22 cellular contexts compared by ENCODE assay signal in the genomic region with DNA sequence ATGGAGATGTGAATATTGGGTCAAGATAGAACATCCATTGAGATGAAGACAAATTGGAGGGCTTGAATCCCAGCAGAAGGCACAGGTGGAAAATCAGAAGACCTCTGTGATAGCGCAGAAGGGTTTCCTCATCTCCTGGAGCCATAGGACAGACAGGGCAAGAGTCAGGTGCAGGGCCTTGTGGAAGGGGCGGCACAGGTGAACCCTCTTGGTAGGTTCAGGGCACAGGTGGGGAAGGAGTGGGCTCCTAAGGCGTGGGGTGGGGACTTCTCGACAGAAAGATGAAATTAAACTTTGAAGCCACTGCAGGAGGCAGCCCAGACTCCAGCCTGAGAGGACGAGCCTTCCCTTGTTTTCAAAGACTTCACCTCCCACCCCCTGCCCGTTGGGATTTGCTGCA. TPM values are rescaled to one million over a fixed set of nuclear protein-coding genes. Genes with fewer than 3 reads are reported as not detected.
DNase-seq lines count a peak whose midpoint lies in the region; ATAC-seq, FAIRE-seq and TF ChIP-seq lines count a peak whose summit lies in the region.
"Had no signal": no experiment of that assay in that cellular context is flagged by ENCODE, and none has a peak within 500 bp of the region (broad histone marks: within the 10 kb centered on the region; RNA-seq: fewer than 3 reads in every experiment).

No MANE protein-coding gene starts in this region.

- H3K9me3 ChIP-seq in HepG2 (ENCODE audit: low read length) (no peaks in the 10 kb centered on the region), right lobe of liver (no peaks in the 10 kb centered on the region), vagina (no peaks in the 10 kb centered on the region)
- H3K9me3 ChIP-seq: A549 had no signal

- peaks cover 3% of the 10 kb centered on the region for H3K9me3 Mint-ChIP-seq in activated CD8-positive, alpha-beta T cell treated with anti-CD3 and anti-CD28 coated beads, Interleukin-2, amount 10 ng/mL, durations not matched to agents 7 days and 5 days (ENCODE audit: insufficient read depth)
- H3K9me3 Mint-ChIP-seq in activated CD8-positive, alpha-beta T cell treated with anti-CD3 and anti-CD28 coated beads for 36 hours, result peaks cover 4% of the 10 kb centered on the region
- peaks cover 4% of the 10 kb centered on the region for H3K9me3 Mint-ChIP-seq in endothelial cell (ENCODE audit: unreplicated experiment)

- peaks cover 4% of the 10 kb centered on the region for H3K4me1 Mint-ChIP-seq in activated CD8-positive, alpha-beta T cell treated with anti-CD3 and anti-CD28 coated beads, Interleukin-2, amount 10 ng/mL, durations not matched to agents 7 days and 5 days (ENCODE audit: low read depth)
- H3K4me1 Mint-ChIP-seq in activated CD8-positive, alpha-beta T cell treated with anti-CD3 and anti-CD28 coated beads for 36 hours (ENCODE audit: low read depth), result peaks cover 3% of the 10 kb centered on the region
- peaks cover 4% of the 10 kb centered on the region for H3K4me1 Mint-ChIP-seq in endothelial cell (ENCODE audit: unreplicated experiment)

- peaks cover 17% of the 10 kb centered on the region for H3K27me3 Mint-ChIP-seq in activated CD8-positive, alpha-beta T cell treated with anti-CD3 and anti-CD28 coated beads, Interleukin-2, amount 10 ng/mL, durations not matched to agents 7 days and 5 days (ENCODE audit: low read depth)
- H3K27me3 Mint-ChIP-seq in activated CD8-positive, alpha-beta T cell treated with anti-CD3 and anti-CD28 coated beads for 36 hours, result peaks cover 6% of the 10 kb centered on the region
- H3K27me3 Mint-ChIP-seq in endothelial cell (ENCODE audit: unreplicated experiment), result peaks cover 6% of the 10 kb centered on the region

- no peak overlapping the region for H3K4me3 Mint-ChIP-seq in activated CD8-positive, alpha-beta T cell treated with anti-CD3 and anti-CD28 coated beads, Interleukin-2, amount 10 ng/mL, durations not matched to agents 7 days and 5 days
- H3K4me3 Mint-ChIP-seq in activated CD8-positive, alpha-beta T cell treated with anti-CD3 and anti-CD28 coated beads for 36 hours, result no peak overlapping the region
- H3K4me3 Mint-ChIP-seq in endothelial cell (ENCODE audit: unreplicated experiment), result no peak overlapping the region
- H3K4me3 Mint-ChIP-seq: CD4-positive, CD25-positive, alpha-beta regulatory T cell had no signal

- no peak for ATAC-seq in activated CD8-positive, alpha-beta T cell treated with anti-CD3 and anti-CD28 coated beads, Interleukin-2, amount 10 ng/mL, durations not matched to agents 7 days and 5 days
- no peak for ATAC-seq in activated CD8-positive, alpha-beta T cell treated with anti-CD3 and anti-CD28 coated beads for 36 hours
- ATAC-seq in HepG2 (no peak), right lobe of liver (no peak), HG03108 (IDR thresholded peaks at IDR 0.05; ENCODE audit: unreplicated experiment) (no peak)
- ATAC-seq: A549 had no signal

- no TSS peak for BruUV-seq in HepG2 (replicated peaks; lab: Mats Ljungman, UMichigan)

- TF ChIP-seq EP300 in HepG2 (IDR thresholded peaks at IDR 0.05; ENCODE audit: low read depth in 2 of 2, low read length in 2 of 2) (no peak), HepG2 (CRISPR knock-in tag; IDR thresholded peaks at IDR 0.05; ENCODE audit: borderline replicate concordance) (no peak)

- TF ChIP-seq RAD21 in HepG2 (CRISPR knock-in tag; IDR thresholded peaks at IDR 0.05), result no peak

- 45% methylated on average over 4 of the region's 6 CpGs for WGBS in HepG2 (ENCODE audit: low lambda C conversion rate)
- WGBS in right lobe of liver (ENCODE audit: insufficient coverage, low coverage, low lambda C conversion rate, missing lambda C conversion rate), result 72% methylated on average over 5 of the region's 6 CpGs

- peak overlapping the region; percentile 28; the same call in 1 of the 2 replicates for H3K4me2 ChIP-seq in HepG2 (ENCODE audit: low read depth, low read length)
- H3K4me2 ChIP-seq: A549, BLaER1 had no signal

- no peak overlapping the region for H3K9ac ChIP-seq in HepG2 (ENCODE audit: insufficient read depth, low read depth, low read length)
- H3K9ac ChIP-seq: BLaER1, GM23248 had no signal

- intact Hi-C loops in activated CD8-positive, alpha-beta T cell treated with anti-CD3 and anti-CD28 coated beads for 36 hours (cut with micrococcal nuclease), result no loop called here
- intact Hi-C loops in HepG2 (cut with micrococcal nuclease; ENCODE audit: unreplicated experiment) (no loop called here), right lobe of liver (cut with DNase I) (no loop called here), vagina (cut with DNase I) (no loop called here)

- no peaks in the 10 kb centered on the region for H3K36me3 Mint-ChIP-seq in activated CD8-positive, alpha-beta T cell treated with anti-CD3 and anti-CD28 coated beads, Interleukin-2, amount 10 ng/mL, durations not matched to agents 7 days and 5 days (ENCODE audit: low read depth)
- H3K36me3 Mint-ChIP-seq in activated CD8-positive, alpha-beta T cell treated with anti-CD3 and anti-CD28 coated beads for 36 hours (ENCODE audit: low read depth), result no peaks in the 10 kb centered on the region
- H3K36me3 Mint-ChIP-seq in endothelial cell (ENCODE audit: low read depth, unreplicated experiment), result no peaks in the 10 kb centered on the region
- H3K36me3 Mint-ChIP-seq: CD4-positive, CD25-positive, alpha-beta regulatory T cell; IgD-negative memory B cell had no signal

- DNase-seq in activated CD8-positive, alpha-beta T cell treated with anti-CD3 and anti-CD28 coated beads, Interleukin-2, amount 10 ng/mL, durations not matched to agents 7 days and 5 days, result peak; percentile 14
- DNase-seq in activated CD8-positive, alpha-beta T cell treated with anti-CD3 and anti-CD28 coated beads for 36 hours, result no peak
- no peak for DNase-seq in HepG2 (ENCODE audit: low spot score)
- no peak for DNase-seq in right lobe of liver
- DNase-seq in endothelial cell (ENCODE audit: low spot score), result no peak
- peak; percentile 32 to 88 for DNase-seq in vagina (ENCODE audit: extremely low spot score in 2 of 2)
- DNase-seq in ACHN, result no peak
- DNase-seq: Caco-2; CD4-positive, CD25-positive, alpha-beta regulatory T cell; GM23248 had no signal

- in situ Hi-C loops in HepG2 (cut with HindIII; ENCODE audit: extremely low pct_ligation_motif_present, low pct_unique_long_range_greater_than_20kb) (no loop called here), ACHN (cut with HindIII; ENCODE audit: low pct_ligation_motif_present, low pct_unique_long_range_greater_than_20kb, low sequenced_read_pairs) (no loop called here)

- H3K4me1 ChIP-seq in HepG2 (ENCODE audit: insufficient read depth, low read length), result peaks cover 52% of the 10 kb centered on the region
- no peaks in the 10 kb centered on the region for H3K4me1 ChIP-seq in right lobe of liver
- H3K4me1 ChIP-seq in vagina, result peaks cover 26% of the 10 kb centered on the region
- H3K4me1 ChIP-seq: A549, Caco-2, HAP-1 had no signal

- no peak overlapping the region for H3K27ac ChIP-seq in HepG2 (ENCODE audit: extremely low read length, insufficient read depth, low read length)
- no peak overlapping the region for H3K27ac ChIP-seq in right lobe of liver
- no peak overlapping the region for H3K27ac ChIP-seq in vagina
- H3K27ac ChIP-seq: 22Rv1, A549, BLaER1, GM23248, HL-60 had no signal

- FAIRE-seq in HepG2 (lab: Jason Lieb, UNC), result no peak
- FAIRE-seq: A549, D721Med, G401.6, GM12891, GM19239 had no signal

- CTCF ChIA-PET in activated CD8-positive, alpha-beta T cell treated with anti-CD3 and anti-CD28 coated beads, Interleukin-2, amount 10 ng/mL, durations not matched to agents 7 days and 5 days (lab: Charles Lee), result no interaction called here
- CTCF ChIA-PET in activated CD8-positive, alpha-beta T cell treated with anti-CD3 and anti-CD28 coated beads for 36 hours (lab: Charles Lee), result no interaction called here
- CTCF ChIA-PET in HepG2 (lab: Yijun Ruan, JAX; ENCODE audit: low intra/inter-chr PET ratio, low total read pairs), result no interaction called here

- H3K79me2 ChIP-seq in HepG2 (ENCODE audit: insufficient read depth, low read length), result peaks cover 12% of the 10 kb centered on the region

- no peak overlapping the region for H3K27ac Mint-ChIP-seq in activated CD8-positive, alpha-beta T cell treated with anti-CD3 and anti-CD28 coated beads, Interleukin-2, amount 10 ng/mL, durations not matched to agents 7 days and 5 days
- H3K27ac Mint-ChIP-seq in activated CD8-positive, alpha-beta T cell treated with anti-CD3 and anti-CD28 coated beads for 36 hours, result no peak overlapping the region
- peak overlapping the region; percentile 53 for H3K27ac Mint-ChIP-seq in endothelial cell (ENCODE audit: unreplicated experiment)
- H3K27ac Mint-ChIP-seq: CD4-positive, CD25-positive, alpha-beta regulatory T cell had no signal

- POLR2A ChIA-PET in activated CD8-positive, alpha-beta T cell treated with anti-CD3 and anti-CD28 coated beads, Interleukin-2, amount 10 ng/mL, durations not matched to agents 7 days and 5 days (lab: Charles Lee), result no interaction called here
- POLR2A ChIA-PET in activated CD8-positive, alpha-beta T cell treated with anti-CD3 and anti-CD28 coated beads for 36 hours (lab: Charles Lee), result no interaction called here
- POLR2A ChIA-PET in HepG2 (lab: Yijun Ruan, JAX), result no interaction called here

- TF ChIP-seq POLR2A in HepG2 (IDR thresholded peaks at IDR 0.05; ENCODE audit: insufficient read depth in 1 of 2, low read depth in 2 of 2, low read length in 2 of 2), result no peak
- no peak for TF ChIP-seq POLR2A in right lobe of liver (IDR thresholded peaks at IDR 0.05)
- TF ChIP-seq POLR2A in vagina (IDR thresholded peaks at IDR 0.05), result no peak

- no peaks in the 10 kb centered on the region for H4K20me1 ChIP-seq in HepG2 (ENCODE audit: insufficient read depth, low read length)
- H4K20me1 ChIP-seq: BLaER1 had no signal

- no peak overlapping the region for H2AFZ ChIP-seq in HepG2 (ENCODE audit: low read length)
- H2AFZ ChIP-seq: GM23248 had no signal

- H3K4me3 ChIP-seq in HepG2 (replicated peaks in 1 of 3; ENCODE audit: insufficient read depth in 1 of 3, low read depth in 2 of 3, low read length in 3 of 3), result peak overlapping the region in 1 of 3 experiments; percentile 20; a peak in 1 of 6 replicates
- no peak overlapping the region for H3K4me3 ChIP-seq in right lobe of liver
- H3K4me3 ChIP-seq in vagina, result no peak overlapping the region
- H3K4me3 ChIP-seq: A549, BLaER1, GM23248, HAP-1 had no signal

- no peak for TF ChIP-seq CTCF in activated CD8-positive, alpha-beta T cell treated with anti-CD3 and anti-CD28 coated beads for 36 hours (IDR thresholded peaks at IDR 0.05)
- TF ChIP-seq CTCF in HepG2 (CRISPR knock-in tag; IDR thresholded peaks at IDR 0.05), result no peak
- TF ChIP-seq CTCF in right lobe of liver (IDR thresholded peaks at IDR 0.05), result no peak
- no peak for TF ChIP-seq CTCF in endothelial cell (IDR thresholded peaks at IDR 0.05; ENCODE audit: unreplicated experiment)
- TF ChIP-seq CTCF in vagina (IDR thresholded peaks at IDR 0.05), result no peak

- no peaks in the 10 kb centered on the region for H3K36me3 ChIP-seq in HepG2 (replicated peaks in 1 of 2; ENCODE audit: control insufficient read depth in 1 of 2, insufficient read depth in 2 of 2, low read length in 2 of 2)
- H3K36me3 ChIP-seq in right lobe of liver, result no peaks in the 10 kb centered on the region
- no peaks in the 10 kb centered on the region for H3K36me3 ChIP-seq in vagina
- H3K36me3 ChIP-seq: BLaER1, HAP-1 had no signal

- H3K27me3 ChIP-seq in HepG2 (ENCODE audit: control insufficient read depth in 1 of 2, insufficient read depth in 2 of 2, low read length in 2 of 2) (peaks cover 1 to 17% of the 10 kb centered on the region in 2 experiments; a peak in 2 of 5 replicates), right lobe of liver (no peaks in the 10 kb centered on the region), vagina (no peaks in the 10 kb centered on the region)
- H3K27me3 ChIP-seq: BLaER1 had no signal

RNA-seq across cellular contexts. Expression of a gene that starts 9.3 kb away (rescaled TPM):
- 1 to 10 TPM; 4.7 to 8.3 TPM for total RNA-seq in activated CD8-positive, alpha-beta T cell treated with anti-CD3 and anti-CD28 coated beads, Interleukin-2, amount 10 ng/mL, durations not matched to agents 7 days and 5 days
- 1 to 10 TPM; 4.6 to 4.7 TPM for total RNA-seq in activated CD8-positive, alpha-beta T cell treated with anti-CD3 and anti-CD28 coated beads for 36 hours
- total RNA-seq in HepG2 (2016; rRNA removed; fragmentation: Illumina TruSeq; extraction: Trizol) (18.2 and 21.0 TPM in 2 replicates), right lobe of liver (10 to 100 TPM; 15.0 to 29.6 (median 22.1) TPM), endothelial cell (ENCODE audit: unreplicated experiment) (116 TPM), vagina (64.8 TPM)
- total RNA-seq in HepG2 (2016; cell fraction: cytosol; rRNA removed; fragmentation: Illumina TruSeq; extraction: Trizol; ENCODE audit: low read depth), result 9.3 and 11.0 TPM in 2 replicates
- total RNA-seq in HepG2 (2016; cell fraction: insoluble cytoplasmic fraction; rRNA removed; fragmentation: Illumina TruSeq; extraction: Trizol), result 16.0 and 24.7 TPM in 2 replicates
- 16.1 and 18.9 TPM in 2 replicates for total RNA-seq in HepG2 (2016; cell fraction: membrane; rRNA removed; fragmentation: Illumina TruSeq; extraction: Trizol)
- 21.7 and 25.1 TPM in 2 replicates for total RNA-seq in HepG2 (2016; cell fraction: nucleus; rRNA removed; fragmentation: Illumina TruSeq; extraction: Trizol)
- polyA plus RNA-seq in HepG2 (2011; rRNA removed), result 27.7 and 35.5 TPM in 2 replicates
- 11.1 and 23.9 TPM in 2 replicates for polyA plus RNA-seq in HepG2 (2011; cell fraction: cytosol; rRNA removed)
- polyA plus RNA-seq in HepG2 (2011; cell fraction: nucleus; rRNA removed), result 115 and 118 TPM in 2 replicates
- 37.4 and 43.4 TPM in 2 replicates for polyA plus RNA-seq in HepG2 (2012)
- 2.0 and 3.4 TPM in 2 replicates for polyA plus RNA-seq in HepG2 (2016; cell fraction: cytosol; fragmentation: Illumina TruSeq; extraction: Trizol; ENCODE audit: low read depth)
- 17.8 and 20.5 TPM in 2 replicates for polyA plus RNA-seq in HepG2 (2016; cell fraction: insoluble cytoplasmic fraction; fragmentation: Illumina TruSeq; extraction: Trizol; ENCODE audit: low read depth)
- polyA plus RNA-seq in HepG2 (2016; cell fraction: membrane; fragmentation: Illumina TruSeq; extraction: Trizol; ENCODE audit: low read depth), result 5.5 and 5.6 TPM in 2 replicates
- polyA plus RNA-seq in HepG2 (2016; cell fraction: nucleus; fragmentation: Illumina TruSeq; extraction: Trizol; ENCODE audit: insufficient read depth, low read depth), result 51.0 and 56.7 TPM in 2 replicates
- 4.5 and 52.2 TPM in 2 replicates for polyA minus RNA-seq in HepG2 (2011; rRNA and poly(A)+ RNA removed; ENCODE audit: low replicate concordance)
- polyA minus RNA-seq in HepG2 (2011; cell fraction: cytosol; rRNA and poly(A)+ RNA removed), result 14.2 and 24.5 TPM in 2 replicates
- 45.0 and 59.1 TPM in 2 replicates for polyA minus RNA-seq in HepG2 (2011; cell fraction: nucleus; rRNA and poly(A)+ RNA removed)

RNA-seq across cellular contexts. Expression of a gene that starts 34.5 kb away (rescaled TPM):
- 1 to 10 TPM in 1 of 2 experiments, under 1 TPM in 1; 0.83 to 1.0 TPM for total RNA-seq in activated CD8-positive, alpha-beta T cell treated with anti-CD3 and anti-CD28 coated beads, Interleukin-2, amount 10 ng/mL, durations not matched to agents 7 days and 5 days
- total RNA-seq in activated CD8-positive, alpha-beta T cell treated with anti-CD3 and anti-CD28 coated beads for 36 hours, result under 1 TPM; 0.43 TPM
- 0.10 and 0.22 TPM in 2 replicates for total RNA-seq in HepG2 (2016; rRNA removed; fragmentation: Illumina TruSeq; extraction: Trizol)
- total RNA-seq in HepG2 (2016; cell fraction: cytosol; rRNA removed; fragmentation: Illumina TruSeq; extraction: Trizol; ENCODE audit: low read depth), result 0.09 and 0.20 TPM in 2 replicates
- total RNA-seq in HepG2 (2016; cell fraction: insoluble cytoplasmic fraction; rRNA removed; fragmentation: Illumina TruSeq; extraction: Trizol), result 0.19 TPM in 1 of 2 replicates, not detected in the other
- 0.25 TPM in 1 of 2 replicates, not detected in the other for total RNA-seq in HepG2 (2016; cell fraction: membrane; rRNA removed; fragmentation: Illumina TruSeq; extraction: Trizol)
- 0.59 TPM in 1 of 2 replicates, not detected in the other for total RNA-seq in HepG2 (2016; cell fraction: nucleus; rRNA removed; fragmentation: Illumina TruSeq; extraction: Trizol)
- 0.39 and 0.40 TPM in 2 replicates for polyA plus RNA-seq in HepG2 (2011; rRNA removed)
- polyA plus RNA-seq in HepG2 (2011; cell fraction: cytosol; rRNA removed), result 0.05 and 0.34 TPM in 2 replicates
- 2.2 and 3.5 TPM in 2 replicates for polyA plus RNA-seq in HepG2 (2011; cell fraction: nucleus; rRNA removed)
- 0.40 and 0.65 TPM in 2 replicates for polyA plus RNA-seq in HepG2 (2012)
- polyA plus RNA-seq in HepG2 (2016; cell fraction: cytosol; fragmentation: Illumina TruSeq; extraction: Trizol; ENCODE audit: low read depth), result 0.10 and 0.12 TPM in 2 replicates
- 0.16 TPM in 1 of 2 replicates, not detected in the other for polyA plus RNA-seq in HepG2 (2016; cell fraction: insoluble cytoplasmic fraction; fragmentation: Illumina TruSeq; extraction: Trizol; ENCODE audit: low read depth)
- 0.07 and 0.08 TPM in 2 replicates for polyA plus RNA-seq in HepG2 (2016; cell fraction: membrane; fragmentation: Illumina TruSeq; extraction: Trizol; ENCODE audit: low read depth)
- 0.36 and 0.65 TPM in 2 replicates for polyA plus RNA-seq in HepG2 (2016; cell fraction: nucleus; fragmentation: Illumina TruSeq; extraction: Trizol; ENCODE audit: insufficient read depth, low read depth)
- polyA minus RNA-seq in HepG2 (2011; rRNA and poly(A)+ RNA removed; ENCODE audit: low replicate concordance), result 0.14 and 1.0 TPM in 2 replicates
- polyA minus RNA-seq in HepG2 (2011; cell fraction: cytosol; rRNA and poly(A)+ RNA removed), result not detected in 2 replicates
- 1.9 and 2.0 TPM in 2 replicates for polyA minus RNA-seq in HepG2 (2011; cell fraction: nucleus; rRNA and poly(A)+ RNA removed)
- under 1 TPM in 5 of 6 experiments, not detected in 1; 0.46 to 0.84 (median 0.64) TPM for total RNA-seq in right lobe of liver
- 0.97 TPM for total RNA-seq in endothelial cell (ENCODE audit: unreplicated experiment)
- 0.49 TPM for total RNA-seq in vagina
- total RNA-seq: GM23248, HT1080 had no signal
- polyA plus RNA-seq: GM23248, IgD-negative memory B cell had no signal

Comparison
In these comparisons a context has a peak if more than half of its experiments do, and no peak if none do; other contexts are left out.
1. DNase-seq: peak in activated CD8-positive, alpha-beta T cell treated with anti-CD3 and anti-CD28 coated beads, Interleukin-2, amount 10 ng/mL, durations not matched to agents 7 days and 5 days (single experiment) and vagina (2 of 2); none in activated CD8-positive, alpha-beta T cell treated with anti-CD3 and anti-CD28 coated beads for 36 hours (single experiment), HepG2 (single experiment), right lobe of liver (0 of 3), endothelial cell (single experiment) and ACHN (single experiment).